ENCODE assay signal across 1 cellular context in the genomic region with DNA sequence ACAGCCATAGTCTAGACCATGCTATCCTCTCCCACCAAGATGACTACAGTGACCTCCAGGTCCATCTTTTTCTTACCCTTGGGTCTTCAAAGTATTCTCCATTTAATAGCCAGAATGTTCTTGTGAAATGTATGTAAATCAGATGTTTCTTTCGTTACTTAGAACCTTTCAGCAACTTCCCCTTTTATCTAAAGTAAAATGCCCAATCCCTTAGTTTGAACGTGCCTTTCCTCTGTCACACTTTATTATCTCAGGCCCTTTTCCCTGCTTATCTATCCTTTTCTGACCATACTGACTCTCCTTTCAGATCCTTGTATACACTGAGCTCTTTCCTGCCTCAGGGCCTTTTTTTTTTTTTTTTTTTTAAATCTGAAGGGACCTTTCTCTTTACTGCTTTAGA.
TF ChIP-seq lines count a peak whose summit lies in the region.

No MANE protein-coding gene starts in this region.

TF ChIP-seq in GM23338, 12 proteins besides CTCF, POLR2A, EP300 and RAD21 (continued from another document):
- TF ChIP-seq NANOG (IDR thresholded peaks at IDR 0.05; ENCODE audit: borderline replicate concordance), result no peak
- no peak for TF ChIP-seq STAT1 (IDR thresholded peaks at IDR 0.05; ENCODE audit: unreplicated experiment)
- TF ChIP-seq JUNB (IDR thresholded peaks at IDR 0.05; ENCODE audit: unreplicated experiment), result no peak
- TF ChIP-seq POLR2AphosphoS5 (IDR thresholded peaks at IDR 0.05; ENCODE audit: low read depth), result no peak
- TF ChIP-seq, protein P1, sequence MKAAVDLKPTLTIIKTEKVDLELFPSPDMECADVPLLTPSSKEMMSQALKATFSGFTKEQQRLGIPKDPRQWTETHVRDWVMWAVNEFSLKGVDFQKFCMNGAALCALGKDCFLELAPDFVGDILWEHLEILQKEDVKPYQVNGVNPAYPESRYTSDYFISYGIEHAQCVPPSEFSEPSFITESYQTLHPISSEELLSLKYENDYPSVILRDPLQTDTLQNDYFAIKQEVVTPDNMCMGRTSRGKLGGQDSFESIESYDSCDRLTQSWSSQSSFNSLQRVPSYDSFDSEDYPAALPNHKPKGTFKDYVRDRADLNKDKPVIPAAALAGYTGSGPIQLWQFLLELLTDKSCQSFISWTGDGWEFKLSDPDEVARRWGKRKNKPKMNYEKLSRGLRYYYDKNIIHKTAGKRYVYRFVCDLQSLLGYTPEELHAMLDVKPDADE (IDR thresholded peaks at IDR 0.05), result no peak
- TF ChIP-seq ZNF331 (CRISPR knock-in tag; IDR thresholded peaks at IDR 0.05; ENCODE audit: low read depth), result no peak
- no peak for TF ChIP-seq EZH2phosphoT487 (IDR thresholded peaks at IDR 0.05; ENCODE audit: unreplicated experiment)
- TF ChIP-seq, protein P2, sequence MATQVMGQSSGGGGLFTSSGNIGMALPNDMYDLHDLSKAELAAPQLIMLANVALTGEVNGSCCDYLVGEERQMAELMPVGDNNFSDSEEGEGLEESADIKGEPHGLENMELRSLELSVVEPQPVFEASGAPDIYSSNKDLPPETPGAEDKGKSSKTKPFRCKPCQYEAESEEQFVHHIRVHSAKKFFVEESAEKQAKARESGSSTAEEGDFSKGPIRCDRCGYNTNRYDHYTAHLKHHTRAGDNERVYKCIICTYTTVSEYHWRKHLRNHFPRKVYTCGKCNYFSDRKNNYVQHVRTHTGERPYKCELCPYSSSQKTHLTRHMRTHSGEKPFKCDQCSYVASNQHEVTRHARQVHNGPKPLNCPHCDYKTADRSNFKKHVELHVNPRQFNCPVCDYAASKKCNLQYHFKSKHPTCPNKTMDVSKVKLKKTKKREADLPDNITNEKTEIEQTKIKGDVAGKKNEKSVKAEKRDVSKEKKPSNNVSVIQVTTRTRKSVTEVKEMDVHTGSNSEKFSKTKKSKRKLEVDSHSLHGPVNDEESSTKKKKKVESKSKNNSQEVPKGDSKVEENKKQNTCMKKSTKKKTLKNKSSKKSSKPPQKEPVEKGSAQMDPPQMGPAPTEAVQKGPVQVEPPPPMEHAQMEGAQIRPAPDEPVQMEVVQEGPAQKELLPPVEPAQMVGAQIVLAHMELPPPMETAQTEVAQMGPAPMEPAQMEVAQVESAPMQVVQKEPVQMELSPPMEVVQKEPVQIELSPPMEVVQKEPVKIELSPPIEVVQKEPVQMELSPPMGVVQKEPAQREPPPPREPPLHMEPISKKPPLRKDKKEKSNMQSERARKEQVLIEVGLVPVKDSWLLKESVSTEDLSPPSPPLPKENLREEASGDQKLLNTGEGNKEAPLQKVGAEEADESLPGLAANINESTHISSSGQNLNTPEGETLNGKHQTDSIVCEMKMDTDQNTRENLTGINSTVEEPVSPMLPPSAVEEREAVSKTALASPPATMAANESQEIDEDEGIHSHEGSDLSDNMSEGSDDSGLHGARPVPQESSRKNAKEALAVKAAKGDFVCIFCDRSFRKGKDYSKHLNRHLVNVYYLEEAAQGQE (IDR thresholded peaks at IDR 0.05; ENCODE audit: unreplicated experiment), result no peak
